ENCODE assay signal across 1 cellular context in the genomic region with DNA sequence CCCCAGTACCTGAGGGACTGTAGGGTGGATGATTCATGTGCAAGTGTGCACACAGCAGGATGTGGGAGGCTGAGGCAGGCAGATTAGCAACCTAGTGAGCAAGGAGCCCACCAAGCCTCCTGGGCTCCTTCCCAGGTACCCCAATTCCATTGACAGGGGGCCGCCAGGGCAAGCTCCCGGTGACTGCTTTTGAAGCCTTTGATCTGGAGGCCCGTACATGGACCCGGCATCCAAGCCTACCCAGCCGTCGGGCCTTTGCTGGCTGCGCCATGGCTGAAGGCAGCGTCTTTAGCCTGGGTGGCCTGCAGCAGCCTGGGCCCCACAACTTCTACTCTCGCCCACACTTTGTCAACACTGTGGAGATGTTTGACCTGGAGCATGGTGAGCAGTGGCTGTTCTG.
TF ChIP-seq lines count a peak whose summit lies in the region.

No MANE protein-coding gene starts in this region.

TF ChIP-seq in H1, 55 proteins besides CTCF, POLR2A, EP300 and RAD21:
- TF ChIP-seq CBX5 (IDR thresholded peaks at IDR 0.05; ENCODE audit: low read depth, low read length) = no peak
- no peak for TF ChIP-seq KDM4A (IDR thresholded peaks at IDR 0.05; ENCODE audit: low read depth, low read length, severe bottlenecking)
- TF ChIP-seq SRF (IDR thresholded peaks at IDR 0.05; ENCODE audit: low read depth, low read length) = no peak
- no peak for TF ChIP-seq CBX8 (IDR thresholded peaks at IDR 0.05; ENCODE audit: borderline replicate concordance, low read depth, low read length)
- TF ChIP-seq RBBP5 (IDR thresholded peaks at IDR 0.05; ENCODE audit: borderline replicate concordance, low read depth, low read length) = no peak
- no peak for TF ChIP-seq SAP30 (IDR thresholded peaks at IDR 0.05; ENCODE audit: insufficient read depth, insufficient replicate concordance, low read length)
- no peak for TF ChIP-seq KDM5A (IDR thresholded peaks at IDR 0.05; ENCODE audit: low read length)
- TF ChIP-seq CEBPB (IDR thresholded peaks at IDR 0.05; ENCODE audit: low read depth, low read length) = no peak
- TF ChIP-seq POU5F1 (IDR thresholded peaks at IDR 0.05; ENCODE audit: low read depth, low read length) = no peak
- no peak for TF ChIP-seq TAF1 (IDR thresholded peaks at IDR 0.05; ENCODE audit: low read depth, low read length)
- TF ChIP-seq CREB1 (IDR thresholded peaks at IDR 0.05) = no peak
- TF ChIP-seq PHF8 (conservative IDR thresholded peaks at IDR 0.05; ENCODE audit: low read depth, low read length) = no peak
- TF ChIP-seq TEAD4 (IDR thresholded peaks at IDR 0.05; ENCODE audit: low read depth, low read length) = no peak
- no peak for TF ChIP-seq TBP (IDR thresholded peaks at IDR 0.05; ENCODE audit: low read depth, low read length)
- no peak for TF ChIP-seq ATF3 (IDR thresholded peaks at IDR 0.05; ENCODE audit: insufficient read depth, low read depth, low read length)
- TF ChIP-seq E2F6 (IDR thresholded peaks at IDR 0.05) = no peak
